ENCODE assay signal across 27 cellular contexts in the genomic region with DNA sequence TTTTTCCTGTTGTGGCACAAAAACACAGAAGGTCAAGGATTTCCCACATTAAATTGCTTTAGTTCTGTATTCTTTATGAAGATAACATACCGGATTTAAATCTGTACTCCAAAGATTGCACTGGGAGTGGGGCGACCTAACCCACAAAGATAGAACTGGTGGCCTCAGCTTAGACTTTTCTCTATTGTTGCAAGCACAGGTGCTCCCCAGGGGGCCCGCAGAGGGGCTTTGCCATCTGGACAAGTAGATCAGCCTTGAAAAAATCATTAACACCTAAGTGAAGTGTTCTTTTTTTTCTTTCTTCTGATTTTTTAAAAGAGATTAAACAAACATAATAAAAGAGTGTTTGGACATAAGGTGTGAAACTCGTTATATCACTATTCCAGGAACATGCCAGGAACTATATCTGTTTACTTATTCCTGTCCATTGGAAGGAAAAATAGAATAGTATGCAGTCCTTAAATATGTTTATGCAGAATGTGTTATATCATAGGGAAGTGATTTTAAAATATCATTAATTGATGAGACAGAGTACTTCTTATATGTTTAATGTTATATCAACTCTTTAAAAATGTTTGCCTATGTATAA.
DNase-seq lines count a peak whose midpoint lies in the region; ATAC-seq and TF ChIP-seq lines count a peak whose summit lies in the region.
"Had no signal": no experiment of that assay in that cellular context is flagged by ENCODE, and none has a peak within 500 bp of the region (broad histone marks: within the 10 kb centered on the region; RNA-seq: fewer than 3 reads in every experiment).

No MANE protein-coding gene starts in this region.

- H3K27ac Mint-ChIP-seq in WTC11 = no peak overlapping the region
- H3K27ac Mint-ChIP-seq: CD14-positive monocyte; CD8-positive, alpha-beta memory T cell; GM23338; HFFc6; T-cell had no signal

- H3K4me1 Mint-ChIP-seq in WTC11 = peaks cover 6% of the 10 kb centered on the region; the same call in 1 of the 2 replicates
- H3K4me1 Mint-ChIP-seq: CD14-positive monocyte; CD8-positive, alpha-beta memory T cell; GM23338; T-cell had no signal

- POLR2A ChIA-PET in WTC11 (lab: Charles Lee) = no interaction called here

- ATAC-seq in WTC11 (no peak), SK-N-SH treated with all-trans-retinoic acid at 6 μM for 48 hours (no peak), HG03025 (IDR thresholded peaks at IDR 0.05; ENCODE audit: low FRiP score, unreplicated experiment) (no peak)
- ATAC-seq: GM23338, Right ventricle myocardium inferior, T-cell had no signal

- H3K4me3 Mint-ChIP-seq in WTC11 = no peak overlapping the region
- H3K4me3 Mint-ChIP-seq: CD14-positive monocyte; CD8-positive, alpha-beta memory T cell; GM23338; HFFc6; T-cell had no signal

- DNase-seq in NCI-H748 (lab: John Stamatoyannopoulos, UW; ENCODE audit: unreplicated experiment) (peak; percentile 8), NCI-H748 treated with DMSO at 0.1 percent for 48 hours (lab: John Stamatoyannopoulos, UW) (no peak), NCI-H2171 treated with DMSO at 0.1 percent for 48 hours (lab: John Stamatoyannopoulos, UW) (peak; percentile 91), WTC11 (ENCODE audit: low spot score) (peak; percentile 10), glomerular visceral epithelial cell (ENCODE audit: extremely low spot score) (no peak), SK-N-DZ (ENCODE audit: low spot score) (no peak)
- DNase-seq: 8988T; ACHN; BE2C; Calu3; CD8-positive, alpha-beta memory T cell; DMS153; HFFc6; IMR-90; KG1; MG63; NCI-H2029; NCI-H526; NK-92 treated with Interleukin-12 subunit alpha and Interleukin-12 subunit beta, amount 100 ng/mL, for 24 hours; PC-9; SJCRH30; T-cell had no signal

- H3K36me3 Mint-ChIP-seq in WTC11 = no peaks in the 10 kb centered on the region
- H3K36me3 Mint-ChIP-seq: CD14-positive monocyte; CD8-positive, alpha-beta memory T cell; T-cell had no signal

- CTCF ChIA-PET in WTC11 (lab: Charles Lee) = no interaction called here

- no peak for TF ChIP-seq CTCF in WTC11 (IDR thresholded peaks at IDR 0.05)

- peaks cover 8% of the 10 kb centered on the region for H3K9me3 Mint-ChIP-seq in WTC11
- H3K9me3 Mint-ChIP-seq: GM23338 had no signal

- H3K27me3 Mint-ChIP-seq in WTC11 (ENCODE audit: low read depth) = no peaks in the 10 kb centered on the region
- H3K27me3 Mint-ChIP-seq: CD8-positive, alpha-beta memory T cell; T-cell had no signal

TF ChIP-seq in WTC11, 78 proteins besides CTCF, POLR2A, EP300 and RAD21:
- TF ChIP-seq GTF2I (CRISPR knock-in tag; conservative IDR thresholded peaks at IDR 0.05) (no peak), ZNF423 (CRISPR knock-in tag; IDR thresholded peaks at IDR 0.05) (no peak)
- TF ChIP-seq, protein P1, sequence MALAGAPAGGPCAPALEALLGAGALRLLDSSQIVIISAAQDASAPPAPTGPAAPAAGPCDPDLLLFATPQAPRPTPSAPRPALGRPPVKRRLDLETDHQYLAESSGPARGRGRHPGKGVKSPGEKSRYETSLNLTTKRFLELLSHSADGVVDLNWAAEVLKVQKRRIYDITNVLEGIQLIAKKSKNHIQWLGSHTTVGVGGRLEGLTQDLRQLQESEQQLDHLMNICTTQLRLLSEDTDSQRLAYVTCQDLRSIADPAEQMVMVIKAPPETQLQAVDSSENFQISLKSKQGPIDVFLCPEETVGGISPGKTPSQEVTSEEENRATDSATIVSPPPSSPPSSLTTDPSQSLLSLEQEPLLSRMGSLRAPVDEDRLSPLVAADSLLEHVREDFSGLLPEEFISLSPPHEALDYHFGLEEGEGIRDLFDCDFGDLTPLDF (CRISPR knock-in tag; IDR thresholded peaks at IDR 0.05) = no peak

TF ChIP-seq in SK-N-SH treated with all-trans-retinoic acid at 6 μM for 48 hours, 23 proteins besides CTCF, POLR2A, EP300 and RAD21:
- TF ChIP-seq ARNTL (CRISPR knock-in tag; IDR thresholded peaks at IDR 0.05; ENCODE audit: borderline replicate concordance, low read depth) (no peak), TOX (CRISPR knock-in tag; IDR thresholded peaks at IDR 0.05; ENCODE audit: borderline replicate concordance) (no peak), BACH2 (CRISPR knock-in tag; IDR thresholded peaks at IDR 0.05; ENCODE audit: borderline replicate concordance) (no peak), RARB (CRISPR knock-in tag; IDR thresholded peaks at IDR 0.05) (no peak), GLIS3 (CRISPR knock-in tag; IDR thresholded peaks at IDR 0.05) (no peak), ZNF8 (CRISPR knock-in tag; IDR thresholded peaks at IDR 0.05) (no peak), ZNF565 (CRISPR knock-in tag; conservative IDR thresholded peaks at IDR 0.05; ENCODE audit: low read depth) (no peak), ISL1 (CRISPR knock-in tag; IDR thresholded peaks at IDR 0.05) (no peak), ZC3H10 (CRISPR knock-in tag; IDR thresholded peaks at IDR 0.05) (no peak), PPARA (CRISPR knock-in tag; IDR thresholded peaks at IDR 0.05; ENCODE audit: borderline replicate concordance) (no peak), ESRRG (CRISPR knock-in tag; IDR thresholded peaks at IDR 0.05) (no peak), SNAI2 (CRISPR knock-in tag; IDR thresholded peaks at IDR 0.05) (no peak)
- TF ChIP-seq, protein P2, sequence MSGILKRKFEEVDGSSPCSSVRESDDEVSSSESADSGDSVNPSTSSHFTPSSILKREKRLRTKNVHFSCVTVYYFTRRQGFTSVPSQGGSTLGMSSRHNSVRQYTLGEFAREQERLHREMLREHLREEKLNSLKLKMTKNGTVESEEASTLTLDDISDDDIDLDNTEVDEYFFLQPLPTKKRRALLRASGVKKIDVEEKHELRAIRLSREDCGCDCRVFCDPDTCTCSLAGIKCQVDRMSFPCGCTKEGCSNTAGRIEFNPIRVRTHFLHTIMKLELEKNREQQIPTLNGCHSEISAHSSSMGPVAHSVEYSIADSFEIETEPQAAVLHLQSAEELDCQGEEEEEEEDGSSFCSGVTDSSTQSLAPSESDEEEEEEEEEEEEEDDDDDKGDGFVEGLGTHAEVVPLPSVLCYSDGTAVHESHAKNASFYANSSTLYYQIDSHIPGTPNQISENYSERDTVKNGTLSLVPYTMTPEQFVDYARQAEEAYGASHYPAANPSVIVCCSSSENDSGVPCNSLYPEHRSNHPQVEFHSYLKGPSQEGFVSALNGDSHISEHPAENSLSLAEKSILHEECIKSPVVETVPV (CRISPR knock-in tag; IDR thresholded peaks at IDR 0.05) = no peak
- TF ChIP-seq, protein P3, sequence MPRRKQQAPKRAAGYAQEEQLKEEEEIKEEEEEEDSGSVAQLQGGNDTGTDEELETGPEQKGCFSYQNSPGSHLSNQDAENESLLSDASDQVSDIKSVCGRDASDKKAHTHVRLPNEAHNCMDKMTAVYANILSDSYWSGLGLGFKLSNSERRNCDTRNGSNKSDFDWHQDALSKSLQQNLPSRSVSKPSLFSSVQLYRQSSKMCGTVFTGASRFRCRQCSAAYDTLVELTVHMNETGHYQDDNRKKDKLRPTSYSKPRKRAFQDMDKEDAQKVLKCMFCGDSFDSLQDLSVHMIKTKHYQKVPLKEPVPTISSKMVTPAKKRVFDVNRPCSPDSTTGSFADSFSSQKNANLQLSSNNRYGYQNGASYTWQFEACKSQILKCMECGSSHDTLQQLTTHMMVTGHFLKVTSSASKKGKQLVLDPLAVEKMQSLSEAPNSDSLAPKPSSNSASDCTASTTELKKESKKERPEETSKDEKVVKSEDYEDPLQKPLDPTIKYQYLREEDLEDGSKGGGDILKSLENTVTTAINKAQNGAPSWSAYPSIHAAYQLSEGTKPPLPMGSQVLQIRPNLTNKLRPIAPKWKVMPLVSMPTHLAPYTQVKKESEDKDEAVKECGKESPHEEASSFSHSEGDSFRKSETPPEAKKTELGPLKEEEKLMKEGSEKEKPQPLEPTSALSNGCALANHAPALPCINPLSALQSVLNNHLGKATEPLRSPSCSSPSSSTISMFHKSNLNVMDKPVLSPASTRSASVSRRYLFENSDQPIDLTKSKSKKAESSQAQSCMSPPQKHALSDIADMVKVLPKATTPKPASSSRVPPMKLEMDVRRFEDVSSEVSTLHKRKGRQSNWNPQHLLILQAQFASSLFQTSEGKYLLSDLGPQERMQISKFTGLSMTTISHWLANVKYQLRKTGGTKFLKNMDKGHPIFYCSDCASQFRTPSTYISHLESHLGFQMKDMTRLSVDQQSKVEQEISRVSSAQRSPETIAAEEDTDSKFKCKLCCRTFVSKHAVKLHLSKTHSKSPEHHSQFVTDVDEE (CRISPR knock-in tag; IDR thresholded peaks at IDR 0.05) = no peak
- TF ChIP-seq, protein P4, sequence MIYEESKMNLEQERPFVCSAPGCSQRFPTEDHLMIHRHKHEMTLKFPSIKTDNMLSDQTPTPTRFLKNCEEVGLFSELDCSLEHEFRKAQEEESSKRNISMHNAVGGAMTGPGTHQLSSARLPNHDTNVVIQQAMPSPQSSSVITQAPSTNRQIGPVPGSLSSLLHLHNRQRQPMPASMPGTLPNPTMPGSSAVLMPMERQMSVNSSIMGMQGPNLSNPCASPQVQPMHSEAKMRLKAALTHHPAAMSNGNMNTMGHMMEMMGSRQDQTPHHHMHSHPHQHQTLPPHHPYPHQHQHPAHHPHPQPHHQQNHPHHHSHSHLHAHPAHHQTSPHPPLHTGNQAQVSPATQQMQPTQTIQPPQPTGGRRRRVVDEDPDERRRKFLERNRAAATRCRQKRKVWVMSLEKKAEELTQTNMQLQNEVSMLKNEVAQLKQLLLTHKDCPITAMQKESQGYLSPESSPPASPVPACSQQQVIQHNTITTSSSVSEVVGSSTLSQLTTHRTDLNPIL (CRISPR knock-in tag; IDR thresholded peaks at IDR 0.05; ENCODE audit: low read depth) = no peak

Comparison
In these comparisons a context has a peak if more than half of its experiments do, and no peak if none do; other contexts are left out.
1. DNase-seq: peak in NCI-H748 (single experiment), NCI-H2171 treated with DMSO at 0.1 percent for 48 hours (single experiment) and WTC11 (single experiment); none in NCI-H748 treated with DMSO at 0.1 percent for 48 hours (single experiment), glomerular visceral epithelial cell (single experiment) and SK-N-DZ (single experiment).